Comparison of ENCODE assay signal across 8 cellular contexts in the genomic region with DNA sequence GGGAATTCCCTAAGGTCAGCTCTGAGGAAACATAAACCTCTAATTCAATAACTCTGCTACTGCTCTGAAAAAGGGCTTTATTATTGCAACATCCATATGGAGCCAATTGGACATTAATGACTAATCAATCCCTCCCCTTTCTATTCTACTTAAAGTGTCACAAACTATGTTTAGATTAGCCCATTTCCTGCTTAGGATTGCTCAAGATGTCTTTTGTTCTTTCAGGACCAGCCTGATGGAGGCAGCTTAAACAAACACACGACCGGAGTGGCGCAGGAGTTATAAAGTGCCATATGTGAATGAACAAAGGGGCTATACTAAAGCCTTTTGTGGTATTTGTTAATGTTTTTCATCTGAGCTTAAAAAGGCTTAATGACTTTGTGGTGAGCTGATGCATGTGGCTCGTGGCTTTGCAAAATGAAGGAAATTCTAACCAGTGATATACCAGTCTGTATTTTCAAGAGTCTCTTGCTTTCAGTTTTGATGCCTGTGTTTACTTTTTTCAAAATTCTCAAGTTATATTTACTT.
DNase-seq lines count a peak whose midpoint lies in the region; ATAC-seq and TF ChIP-seq lines count a peak whose summit lies in the region.

No MANE protein-coding gene starts in this region.

- ATAC-seq in right lobe of liver (peak; percentile 50 to 79 (median 58)), HG02763 (IDR thresholded peaks at IDR 0.05; ENCODE audit: unreplicated experiment) (no peak), GM19452 (IDR thresholded peaks at IDR 0.05; ENCODE audit: unreplicated experiment) (no peak)

- H3K27ac ChIP-seq in VCaP (peak overlapping the region; percentile 53), right lobe of liver (peak overlapping the region; percentile 6 to 24 (median 18))

- in situ Hi-C loops in GM13976 (cut with MboI; ENCODE audit: low sequenced_read_pairs, unreplicated experiment), result no loop called here

- H3K36me3 ChIP-seq in right lobe of liver, result no peaks in the 10 kb centered on the region
- no peaks in the 10 kb centered on the region for H3K36me3 ChIP-seq in BE2C

- H3K27me3 ChIP-seq in right lobe of liver (no peaks in the 10 kb centered on the region), BE2C (no peaks in the 10 kb centered on the region)

- 27% methylated on average over 4 of the region's 4 CpGs for WGBS in right lobe of liver (ENCODE audit: insufficient coverage, low coverage, low lambda C conversion rate, missing lambda C conversion rate)

- no peak for TF ChIP-seq CTCF in VCaP (conservative IDR thresholded peaks at IDR 0.05)
- TF ChIP-seq CTCF in right lobe of liver (IDR thresholded peaks at IDR 0.05), result no peak
- TF ChIP-seq CTCF in BE2C (IDR thresholded peaks at IDR 0.05; ENCODE audit: low read depth, low read length), result no peak
- TF ChIP-seq CTCF in GM13976 (IDR thresholded peaks at IDR 0.05; ENCODE audit: borderline replicate concordance, control extremely low read depth, extremely low read depth, insufficient read depth, missing control alignments), result no peak

- H3K4me3 ChIP-seq in right lobe of liver (no peak overlapping the region), BE2C (ENCODE audit: low read depth, low read length) (no peak overlapping the region)

- H3K9me3 ChIP-seq in right lobe of liver (no peaks in the 10 kb centered on the region), BE2C (no peaks in the 10 kb centered on the region)

- no peak for TF ChIP-seq POLR2A in right lobe of liver (IDR thresholded peaks at IDR 0.05)

- H3K4me1 ChIP-seq in right lobe of liver, result peaks cover 0 to 7% (median 3%) of the 10 kb centered on the region in 4 donors
- H3K4me1 ChIP-seq in BE2C, result no peaks in the 10 kb centered on the region

- intact Hi-C loops in right lobe of liver (cut with DNase I), result no loop called here

- peak; percentile 75 for DNase-seq in GM04503 (ENCODE audit: low read depth)
- peak; percentile 71 for DNase-seq in NCI-H1417 treated with DMSO at 0.1 percent for 48 hours (lab: John Stamatoyannopoulos, UW)
- no peak for DNase-seq in right lobe of liver
- DNase-seq in BE2C, result no peak
- DNase-seq in GM13976 (ENCODE audit: low spot score), result no peak

Comparison
In these comparisons a context has a peak if more than half of its experiments do, and no peak if none do; other contexts are left out.
1. DNase-seq: peak in GM04503 (single experiment) and NCI-H1417 treated with DMSO at 0.1 percent for 48 hours (single experiment); none in right lobe of liver (0 of 3), BE2C (single experiment) and GM13976 (single experiment).
2. ATAC-seq: peak in right lobe of liver (4 of 4); none in HG02763 (single experiment) and GM19452 (single experiment).